In genomic region chr6:37299990-37300389, GRCh38 we compare ENCODE assay signal across 10 cellular contexts. TPM values are rescaled to one million over a fixed set of nuclear protein-coding genes. Genes with fewer than 3 reads are reported as not detected.
"Had no signal": no experiment of that assay in that cellular context is flagged by ENCODE, and none has a peak within 500 bp of the region (broad histone marks: within the 10 kb centered on the region; RNA-seq: fewer than 3 reads in every experiment).

No MANE protein-coding gene starts in this region.

- H3K4me1 ChIP-seq: HAP-1 had no signal

- H3K9ac ChIP-seq: GM23248 had no signal

- ATAC-seq: HCT116 had no signal

- H3K4me3 ChIP-seq: GM23248, HAP-1 had no signal

- H3K27ac ChIP-seq: GM23248, HL-60 had no signal

- H2AFZ ChIP-seq: GM23248 had no signal

- H3K9me3 ChIP-seq: HAP-1 had no signal

- DNase-seq: GM23248, GOT3, H7, HFFc6, Karpas-422, KG1 had no signal

RNA-seq across cellular contexts. Expression of gene TMEM217, which starts 42.0 kb away (rescaled TPM):
- polyA plus RNA-seq: IgD-negative memory B cell had no signal
